Comparison of ENCODE assay signal across 1 cellular context in the genomic region with DNA sequence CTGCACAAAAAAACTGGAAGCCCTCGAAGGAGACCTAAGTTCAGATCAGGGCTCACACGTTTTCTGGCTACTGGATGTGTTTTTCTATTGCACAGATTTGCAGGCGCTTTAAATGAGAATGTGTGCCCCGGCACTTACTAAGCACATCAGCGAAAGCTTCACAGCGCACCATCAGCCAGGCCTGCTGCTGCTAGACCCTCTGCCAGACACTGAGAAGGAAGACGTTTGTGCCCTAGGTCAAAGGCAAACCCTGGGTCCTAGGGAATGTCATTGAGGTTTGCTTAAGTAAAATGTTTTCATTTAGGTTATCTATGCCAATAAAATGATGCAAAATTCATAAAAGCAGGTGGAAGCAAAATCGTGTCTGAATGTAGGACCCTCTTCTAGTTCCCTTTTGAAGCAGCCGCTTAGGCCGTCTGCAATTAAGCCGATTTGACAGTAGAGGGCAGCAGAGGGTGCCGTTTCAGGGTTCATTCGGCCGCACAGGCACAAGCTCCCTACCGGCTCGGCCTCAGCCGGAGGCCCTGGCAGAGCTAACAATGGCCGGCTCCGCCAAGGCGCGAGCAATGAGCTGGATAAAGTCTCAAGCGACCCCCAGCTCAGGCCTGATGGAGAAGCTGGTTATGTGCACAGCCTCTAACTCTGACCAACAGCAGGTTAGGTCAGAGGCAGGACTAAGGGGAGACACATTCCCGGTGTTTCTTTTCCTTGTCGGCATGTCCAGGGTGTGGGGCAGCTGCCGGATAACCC.
TF ChIP-seq lines count a peak whose summit lies in the region.

No MANE protein-coding gene starts in this region.

TF ChIP-seq in WTC11, 78 proteins besides CTCF, POLR2A, EP300 and RAD21 (continued from another document):
- TF ChIP-seq GRHL2 (CRISPR knock-in tag; IDR thresholded peaks at IDR 0.05; ENCODE audit: insufficient replicate concordance, severe bottlenecking) (no peak), ZNF263 (CRISPR knock-in tag; IDR thresholded peaks at IDR 0.05; ENCODE audit: low read depth) (no peak), SMAD3 (CRISPR knock-in tag; IDR thresholded peaks at IDR 0.05; ENCODE audit: borderline replicate concordance) (no peak), ZNF232 (CRISPR knock-in tag; IDR thresholded peaks at IDR 0.05) (no peak)
- TF ChIP-seq, protein P1, sequence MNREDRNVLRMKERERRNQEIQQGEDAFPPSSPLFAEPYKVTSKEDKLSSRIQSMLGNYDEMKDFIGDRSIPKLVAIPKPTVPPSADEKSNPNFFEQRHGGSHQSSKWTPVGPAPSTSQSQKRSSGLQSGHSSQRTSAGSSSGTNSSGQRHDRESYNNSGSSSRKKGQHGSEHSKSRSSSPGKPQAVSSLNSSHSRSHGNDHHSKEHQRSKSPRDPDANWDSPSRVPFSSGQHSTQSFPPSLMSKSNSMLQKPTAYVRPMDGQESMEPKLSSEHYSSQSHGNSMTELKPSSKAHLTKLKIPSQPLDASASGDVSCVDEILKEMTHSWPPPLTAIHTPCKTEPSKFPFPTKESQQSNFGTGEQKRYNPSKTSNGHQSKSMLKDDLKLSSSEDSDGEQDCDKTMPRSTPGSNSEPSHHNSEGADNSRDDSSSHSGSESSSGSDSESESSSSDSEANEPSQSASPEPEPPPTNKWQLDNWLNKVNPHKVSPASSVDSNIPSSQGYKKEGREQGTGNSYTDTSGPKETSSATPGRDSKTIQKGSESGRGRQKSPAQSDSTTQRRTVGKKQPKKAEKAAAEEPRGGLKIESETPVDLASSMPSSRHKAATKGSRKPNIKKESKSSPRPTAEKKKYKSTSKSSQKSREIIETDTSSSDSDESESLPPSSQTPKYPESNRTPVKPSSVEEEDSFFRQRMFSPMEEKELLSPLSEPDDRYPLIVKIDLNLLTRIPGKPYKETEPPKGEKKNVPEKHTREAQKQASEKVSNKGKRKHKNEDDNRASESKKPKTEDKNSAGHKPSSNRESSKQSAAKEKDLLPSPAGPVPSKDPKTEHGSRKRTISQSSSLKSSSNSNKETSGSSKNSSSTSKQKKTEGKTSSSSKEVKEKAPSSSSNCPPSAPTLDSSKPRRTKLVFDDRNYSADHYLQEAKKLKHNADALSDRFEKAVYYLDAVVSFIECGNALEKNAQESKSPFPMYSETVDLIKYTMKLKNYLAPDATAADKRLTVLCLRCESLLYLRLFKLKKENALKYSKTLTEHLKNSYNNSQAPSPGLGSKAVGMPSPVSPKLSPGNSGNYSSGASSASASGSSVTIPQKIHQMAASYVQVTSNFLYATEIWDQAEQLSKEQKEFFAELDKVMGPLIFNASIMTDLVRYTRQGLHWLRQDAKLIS (CRISPR knock-in tag; IDR thresholded peaks at IDR 0.05; ENCODE audit: borderline replicate concordance), result no peak
